Comparison of ENCODE assay signal across 16 cellular contexts in genomic region chr3:150074277-150074676, GRCh38.
DNase-seq lines count a peak whose midpoint lies in the region; ATAC-seq and TF ChIP-seq lines count a peak whose summit lies in the region.
"Had no signal": no experiment of that assay in that cellular context is flagged by ENCODE, and none has a peak within 500 bp of the region (broad histone marks: within the 10 kb centered on the region; RNA-seq: fewer than 3 reads in every experiment).

No MANE protein-coding gene starts in this region.

- no peak for TF ChIP-seq RAD21 in SK-N-SH (IDR thresholded peaks at IDR 0.05; ENCODE audit: low read length)

- H2AFZ ChIP-seq in SK-N-SH (ENCODE audit: low read depth) (peak overlapping the region; percentile 65), PC-3 (ENCODE audit: low read length) (no peak overlapping the region)

- intact Hi-C loops in Panc1 (cut with micrococcal nuclease; ENCODE audit: unreplicated experiment), result no loop called here
- intact Hi-C loops in cardiac septum (cut with DNase I), result no loop called here
- intact Hi-C loops in PC-3 (cut with micrococcal nuclease), result no loop called here

- peaks cover 14 to 29% of the 10 kb centered on the region in 2 experiments for H3K4me1 ChIP-seq in SK-N-SH (ENCODE audit: control insufficient read depth in 1 of 2, insufficient read depth in 2 of 2, low read depth in 1 of 2, low read length in 1 of 2)
- peaks cover 30% of the 10 kb centered on the region for H3K4me1 ChIP-seq in Panc1 (ENCODE audit: control insufficient read depth, insufficient read depth, low read length)
- peaks cover 55% of the 10 kb centered on the region for H3K4me1 ChIP-seq in PC-3 (ENCODE audit: insufficient read depth, low read length)

- DNase-seq in SK-N-SH (no peak), Panc1 (ENCODE audit: low read depth, low spot score) (no peak), NCI-H69 (lab: John Stamatoyannopoulos, UW) (no peak), cardiac septum (ENCODE audit: low spot score) (no peak), PC-3 (no peak)
- DNase-seq: activated CD4-positive, alpha-beta T cell treated with anti-CD3 and anti-CD28 coated beads for 4 hours; central memory CD4-positive, alpha-beta T cell; DMS53; left cardiac atrium; NCI-H446 treated with DMSO at 0.1 percent for 48 hours; stimulated activated CD4-positive, alpha-beta T cell treated with anti-CD3 and anti-CD28 coated beads, Interleukin-12 subunit alpha, Interleukin-12 subunit beta, amount 100 ng/mL, for 4 hours had no signal

- POLR2A ChIA-PET in SK-N-SH (lab: Yijun Ruan, JAX), result no interaction called here
- POLR2A ChIA-PET in Panc1 (lab: Charles Lee), result no interaction called here
- POLR2A ChIA-PET in PC-3 (lab: Charles Lee; ENCODE audit: unreplicated experiment), result no interaction called here

- ATAC-seq in SK-N-SH treated with all-trans-retinoic acid at 6 μM for 48 hours (no peak), HG02759 (IDR thresholded peaks at IDR 0.05; ENCODE audit: unreplicated experiment) (peak; percentile 35), Panc1 (no peak), HG03520 (IDR thresholded peaks at IDR 0.05; ENCODE audit: unreplicated experiment) (no peak), PC-3 (no peak)
- ATAC-seq: left cardiac atrium had no signal

- no TSS peak for BruUV-seq in Panc1 (replicated peaks; lab: Mats Ljungman, UMichigan)
- no TSS peak for BruUV-seq in PC-3 (replicated peaks; lab: Mats Ljungman, UMichigan)

- H3K4me3 ChIP-seq in SK-N-SH (ENCODE audit: low read depth in 2 of 2, low read length in 1 of 2) (no peak overlapping the region), Panc1 (ENCODE audit: low read depth in 2 of 2, low read length in 2 of 2) (peak overlapping the region in 1 of 2 experiments; percentile 21; a peak in 2 of 4 replicates), PC-3 (ENCODE audit: low read length) (no peak overlapping the region)
- H3K4me3 ChIP-seq: SK-N-MC had no signal

- H3F3A ChIP-seq in SK-N-SH (replicated peaks; ENCODE audit: insufficient read depth) (peaks cover 34% of the 10 kb centered on the region), PC-3 (ENCODE audit: low read length, unreplicated experiment) (peaks cover 11% of the 10 kb centered on the region)

- H3K27ac ChIP-seq in SK-N-SH (ENCODE audit: low read depth in 2 of 2, low read length in 1 of 2) (no peak overlapping the region), Panc1 (ENCODE audit: low read length) (peak overlapping the region; percentile 63), PC-3 (ENCODE audit: low read length) (no peak overlapping the region)
- H3K27ac ChIP-seq: 22Rv1, SK-N-MC had no signal

- H3K9ac ChIP-seq in SK-N-SH (no peak overlapping the region), PC-3 (ENCODE audit: low read length) (no peak overlapping the region)

- H3K27me3 ChIP-seq in SK-N-SH (ENCODE audit: insufficient read depth) (no peaks in the 10 kb centered on the region), Panc1 (ENCODE audit: control insufficient read depth, insufficient read depth, low read length) (no peaks in the 10 kb centered on the region), PC-3 (ENCODE audit: low read length) (no peaks in the 10 kb centered on the region)

- H3K36me3 ChIP-seq in SK-N-SH (replicated peaks in 1 of 2; ENCODE audit: control insufficient read depth in 1 of 2, insufficient read depth in 2 of 2, low read length in 1 of 2) (no peaks in the 10 kb centered on the region), Panc1 (ENCODE audit: control insufficient read depth, insufficient read depth, low read length) (no peaks in the 10 kb centered on the region), PC-3 (ENCODE audit: low read depth, low read length) (peaks cover 5% of the 10 kb centered on the region; the same call in 1 of the 2 replicates)

- H3K4me2 ChIP-seq in SK-N-SH (peak overlapping the region; percentile 52), PC-3 (ENCODE audit: low read length) (no peak overlapping the region)

- H3K9me2 ChIP-seq in SK-N-SH (no peaks in the 10 kb centered on the region), PC-3 (replicated peaks; ENCODE audit: low read length) (no peaks in the 10 kb centered on the region)

- TF ChIP-seq CTCF in SK-N-SH (IDR thresholded peaks at IDR 0.05) (no peak), Panc1 (IDR thresholded peaks at IDR 0.05) (no peak), PC-3 (conservative IDR thresholded peaks at IDR 0.05; ENCODE audit: low read depth, low read length) (no peak)

- in situ Hi-C loops in Panc1 (cut with HindIII; ENCODE audit: low pct_unique_long_range_greater_than_20kb, low sequenced_read_pairs), result no loop called here

- H4K20me1 ChIP-seq in SK-N-SH (ENCODE audit: insufficient read depth) (no peaks in the 10 kb centered on the region), PC-3 (ENCODE audit: low read length) (no peaks in the 10 kb centered on the region)

- no peaks in the 10 kb centered on the region for H3K79me2 ChIP-seq in SK-N-SH (ENCODE audit: insufficient read depth)
- H3K79me2 ChIP-seq in PC-3 (ENCODE audit: low read length), result no peaks in the 10 kb centered on the region

- 0 out of 2 replicates have a peak, but pooled peaks cover 8% of the 10 kb centered on the region for H3K9me3 ChIP-seq in SK-N-SH
- H3K9me3 ChIP-seq in Panc1 (ENCODE audit: control insufficient read depth, insufficient read depth, low read depth, low read length), result peaks cover 24% of the 10 kb centered on the region
- H3K9me3 ChIP-seq in PC-3 (ENCODE audit: low read length), result peaks cover 8% of the 10 kb centered on the region; the same call in 1 of the 2 replicates

- CTCF ChIA-PET in SK-N-SH (lab: Yijun Ruan, JAX), result interaction anchor here (0.5 to 1.5 kb wide), 2 partner anchors 11 to 12 kb away, joined by 3 read pairs; no protein-coding TSS in a partner anchor
- CTCF ChIA-PET in Panc1 (lab: Charles Lee), result no interaction called here
- CTCF ChIA-PET in PC-3 (lab: Charles Lee), result no interaction called here

- 93% methylated on average over 3 of the region's 3 CpGs for WGBS in SK-N-SH (ENCODE audit: low lambda C conversion rate)

- TF ChIP-seq EP300 in SK-N-SH (IDR thresholded peaks at IDR 0.05; ENCODE audit: borderline replicate concordance in 1 of 2, low read depth in 1 of 2, low read length in 1 of 2), result no peak

TF ChIP-seq in SK-N-SH, 30 proteins besides CTCF, POLR2A, EP300 and RAD21 (continues in another document):
- TF ChIP-seq, protein P1, sequence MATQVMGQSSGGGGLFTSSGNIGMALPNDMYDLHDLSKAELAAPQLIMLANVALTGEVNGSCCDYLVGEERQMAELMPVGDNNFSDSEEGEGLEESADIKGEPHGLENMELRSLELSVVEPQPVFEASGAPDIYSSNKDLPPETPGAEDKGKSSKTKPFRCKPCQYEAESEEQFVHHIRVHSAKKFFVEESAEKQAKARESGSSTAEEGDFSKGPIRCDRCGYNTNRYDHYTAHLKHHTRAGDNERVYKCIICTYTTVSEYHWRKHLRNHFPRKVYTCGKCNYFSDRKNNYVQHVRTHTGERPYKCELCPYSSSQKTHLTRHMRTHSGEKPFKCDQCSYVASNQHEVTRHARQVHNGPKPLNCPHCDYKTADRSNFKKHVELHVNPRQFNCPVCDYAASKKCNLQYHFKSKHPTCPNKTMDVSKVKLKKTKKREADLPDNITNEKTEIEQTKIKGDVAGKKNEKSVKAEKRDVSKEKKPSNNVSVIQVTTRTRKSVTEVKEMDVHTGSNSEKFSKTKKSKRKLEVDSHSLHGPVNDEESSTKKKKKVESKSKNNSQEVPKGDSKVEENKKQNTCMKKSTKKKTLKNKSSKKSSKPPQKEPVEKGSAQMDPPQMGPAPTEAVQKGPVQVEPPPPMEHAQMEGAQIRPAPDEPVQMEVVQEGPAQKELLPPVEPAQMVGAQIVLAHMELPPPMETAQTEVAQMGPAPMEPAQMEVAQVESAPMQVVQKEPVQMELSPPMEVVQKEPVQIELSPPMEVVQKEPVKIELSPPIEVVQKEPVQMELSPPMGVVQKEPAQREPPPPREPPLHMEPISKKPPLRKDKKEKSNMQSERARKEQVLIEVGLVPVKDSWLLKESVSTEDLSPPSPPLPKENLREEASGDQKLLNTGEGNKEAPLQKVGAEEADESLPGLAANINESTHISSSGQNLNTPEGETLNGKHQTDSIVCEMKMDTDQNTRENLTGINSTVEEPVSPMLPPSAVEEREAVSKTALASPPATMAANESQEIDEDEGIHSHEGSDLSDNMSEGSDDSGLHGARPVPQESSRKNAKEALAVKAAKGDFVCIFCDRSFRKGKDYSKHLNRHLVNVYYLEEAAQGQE (IDR thresholded peaks at IDR 0.05; ENCODE audit: low read depth, low read length), result no peak
- TF ChIP-seq EZH2phosphoT487 (IDR thresholded peaks at IDR 0.05; ENCODE audit: borderline replicate concordance, low read depth), result no peak
- no peak for TF ChIP-seq YY1 (IDR thresholded peaks at IDR 0.05; ENCODE audit: low read depth)
- no peak for TF ChIP-seq GABPA (IDR thresholded peaks at IDR 0.05; ENCODE audit: low read depth)
- no peak for TF ChIP-seq FOXM1 (IDR thresholded peaks at IDR 0.05; ENCODE audit: low read depth)

TF ChIP-seq in SK-N-SH treated with all-trans-retinoic acid at 6 μM for 48 hours, 23 proteins besides CTCF, POLR2A, EP300 and RAD21 (continues in another document):
- TF ChIP-seq ZFP3 (CRISPR knock-in tag; IDR thresholded peaks at IDR 0.05), result no peak
- no peak for TF ChIP-seq BACH2 (CRISPR knock-in tag; IDR thresholded peaks at IDR 0.05; ENCODE audit: borderline replicate concordance)
- TF ChIP-seq, protein P2, sequence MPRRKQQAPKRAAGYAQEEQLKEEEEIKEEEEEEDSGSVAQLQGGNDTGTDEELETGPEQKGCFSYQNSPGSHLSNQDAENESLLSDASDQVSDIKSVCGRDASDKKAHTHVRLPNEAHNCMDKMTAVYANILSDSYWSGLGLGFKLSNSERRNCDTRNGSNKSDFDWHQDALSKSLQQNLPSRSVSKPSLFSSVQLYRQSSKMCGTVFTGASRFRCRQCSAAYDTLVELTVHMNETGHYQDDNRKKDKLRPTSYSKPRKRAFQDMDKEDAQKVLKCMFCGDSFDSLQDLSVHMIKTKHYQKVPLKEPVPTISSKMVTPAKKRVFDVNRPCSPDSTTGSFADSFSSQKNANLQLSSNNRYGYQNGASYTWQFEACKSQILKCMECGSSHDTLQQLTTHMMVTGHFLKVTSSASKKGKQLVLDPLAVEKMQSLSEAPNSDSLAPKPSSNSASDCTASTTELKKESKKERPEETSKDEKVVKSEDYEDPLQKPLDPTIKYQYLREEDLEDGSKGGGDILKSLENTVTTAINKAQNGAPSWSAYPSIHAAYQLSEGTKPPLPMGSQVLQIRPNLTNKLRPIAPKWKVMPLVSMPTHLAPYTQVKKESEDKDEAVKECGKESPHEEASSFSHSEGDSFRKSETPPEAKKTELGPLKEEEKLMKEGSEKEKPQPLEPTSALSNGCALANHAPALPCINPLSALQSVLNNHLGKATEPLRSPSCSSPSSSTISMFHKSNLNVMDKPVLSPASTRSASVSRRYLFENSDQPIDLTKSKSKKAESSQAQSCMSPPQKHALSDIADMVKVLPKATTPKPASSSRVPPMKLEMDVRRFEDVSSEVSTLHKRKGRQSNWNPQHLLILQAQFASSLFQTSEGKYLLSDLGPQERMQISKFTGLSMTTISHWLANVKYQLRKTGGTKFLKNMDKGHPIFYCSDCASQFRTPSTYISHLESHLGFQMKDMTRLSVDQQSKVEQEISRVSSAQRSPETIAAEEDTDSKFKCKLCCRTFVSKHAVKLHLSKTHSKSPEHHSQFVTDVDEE (CRISPR knock-in tag; IDR thresholded peaks at IDR 0.05), result no peak
- TF ChIP-seq RARB (CRISPR knock-in tag; IDR thresholded peaks at IDR 0.05), result no peak
- TF ChIP-seq PPARA (CRISPR knock-in tag; IDR thresholded peaks at IDR 0.05; ENCODE audit: borderline replicate concordance), result no peak
- TF ChIP-seq ZNF565 (CRISPR knock-in tag; conservative IDR thresholded peaks at IDR 0.05; ENCODE audit: low read depth), result no peak
